Comparison of ENCODE assay signal across 8 cellular contexts in genomic region chr19:30719189-30719990, GRCh38.
DNase-seq lines count a peak whose midpoint lies in the region; ATAC-seq and TF ChIP-seq lines count a peak whose summit lies in the region.

No MANE protein-coding gene starts in this region.

- H3K27ac Mint-ChIP-seq in activated CD8-positive, alpha-beta memory T cell treated with anti-CD3 and anti-CD28 coated beads, Interleukin-2, amount 10 ng/mL, durations not matched to agents 7 days and 5 days: no peak overlapping the region
- no peak overlapping the region for H3K27ac Mint-ChIP-seq in endothelial cell (ENCODE audit: unreplicated experiment)

- H3K9me3 ChIP-seq in SJSA1 (replicated peaks) (no peaks in the 10 kb centered on the region), tibial artery (no peaks in the 10 kb centered on the region)

- TF ChIP-seq CTCF in endothelial cell (IDR thresholded peaks at IDR 0.05; ENCODE audit: unreplicated experiment) (no peak), tibial artery (IDR thresholded peaks at IDR 0.05) (no peak)

- no peaks in the 10 kb centered on the region for H3K36me3 Mint-ChIP-seq in activated CD8-positive, alpha-beta memory T cell treated with anti-CD3 and anti-CD28 coated beads, Interleukin-2, amount 10 ng/mL, durations not matched to agents 7 days and 5 days
- H3K36me3 Mint-ChIP-seq in endothelial cell (ENCODE audit: low read depth, unreplicated experiment): peaks cover 4% of the 10 kb centered on the region

- ATAC-seq in activated CD8-positive, alpha-beta memory T cell treated with anti-CD3 and anti-CD28 coated beads, Interleukin-2, amount 10 ng/mL, durations not matched to agents 7 days and 5 days: peak; percentile 88
- no peak for ATAC-seq in HG02870 (IDR thresholded peaks at IDR 0.05; ENCODE audit: unreplicated experiment)

- CTCF ChIA-PET in activated CD8-positive, alpha-beta memory T cell treated with anti-CD3 and anti-CD28 coated beads, Interleukin-2, amount 10 ng/mL, durations not matched to agents 7 days and 5 days (lab: Charles Lee): interaction anchor here (1.8 to 2.0 kb wide), 2 partner anchors 14 to 37 kb away, joined by 5 read pairs; no protein-coding TSS in a partner anchor

- H3K4me3 Mint-ChIP-seq in activated CD8-positive, alpha-beta memory T cell treated with anti-CD3 and anti-CD28 coated beads, Interleukin-2, amount 10 ng/mL, durations not matched to agents 7 days and 5 days: peak overlapping the region; percentile 74
- H3K4me3 Mint-ChIP-seq in endothelial cell (ENCODE audit: unreplicated experiment): peak overlapping the region; percentile 61

- H3K4me1 ChIP-seq in SJSA1 (replicated peaks) (peaks cover 14% of the 10 kb centered on the region), tibial artery (peaks cover 0 to 14% (median 7%) of the 10 kb centered on the region in 4 donors)

- no peaks in the 10 kb centered on the region for H3K27me3 ChIP-seq in SJSA1 (replicated peaks)
- H3K27me3 ChIP-seq in tibial artery: no peaks in the 10 kb centered on the region

- H3K36me3 ChIP-seq in SJSA1: no peaks in the 10 kb centered on the region
- H3K36me3 ChIP-seq in tibial artery: no peaks in the 10 kb centered on the region

- H3K9me3 Mint-ChIP-seq in activated CD8-positive, alpha-beta memory T cell treated with anti-CD3 and anti-CD28 coated beads, Interleukin-2, amount 10 ng/mL, durations not matched to agents 7 days and 5 days (ENCODE audit: low read depth): no peaks in the 10 kb centered on the region
- no peaks in the 10 kb centered on the region for H3K9me3 Mint-ChIP-seq in endothelial cell (ENCODE audit: unreplicated experiment)

- H3K27ac ChIP-seq in SJSA1: peak overlapping the region; percentile 35
- H3K27ac ChIP-seq in tibial artery: peak overlapping the region in 1 of 2 donors; percentile 24

- intact Hi-C loops in tibial artery (cut with DNase I; ENCODE audit: low total_unique reads): no loop called here

- H3K4me1 Mint-ChIP-seq in activated CD8-positive, alpha-beta memory T cell treated with anti-CD3 and anti-CD28 coated beads, Interleukin-2, amount 10 ng/mL, durations not matched to agents 7 days and 5 days: peaks cover 7% of the 10 kb centered on the region
- peaks cover 7% of the 10 kb centered on the region for H3K4me1 Mint-ChIP-seq in endothelial cell (ENCODE audit: unreplicated experiment)

- H3K27me3 Mint-ChIP-seq in activated CD8-positive, alpha-beta memory T cell treated with anti-CD3 and anti-CD28 coated beads, Interleukin-2, amount 10 ng/mL, durations not matched to agents 7 days and 5 days: peaks cover 10% of the 10 kb centered on the region
- no peaks in the 10 kb centered on the region for H3K27me3 Mint-ChIP-seq in endothelial cell (ENCODE audit: unreplicated experiment)

- peak; percentile 50 for DNase-seq in activated CD8-positive, alpha-beta memory T cell treated with anti-CD3 and anti-CD28 coated beads, Interleukin-2, amount 10 ng/mL, durations not matched to agents 7 days and 5 days
- DNase-seq in activated CD8-positive, alpha-beta memory T cell treated with anti-CD3 and anti-CD28 coated beads, Interleukin-2, amount 50 U/mL, for 48 hours: no peak
- DNase-seq in SJSA1 (ENCODE audit: low read depth in 1 of 2, low spot score in 2 of 2): peak; percentile 60 to 63
- peak; percentile 32 for DNase-seq in endothelial cell (ENCODE audit: low spot score)
- DNase-seq in mesenteric fat pad (ENCODE audit: low spot score): peak; percentile 89
- no peak for DNase-seq in tibial artery
- no peak for DNase-seq in SW 1271 (lab: John Stamatoyannopoulos, UW)

- H3K4me3 ChIP-seq in SJSA1 (peak overlapping the region; percentile 46), tibial artery (peak overlapping the region; percentile 48 to 56)

Comparison
In these comparisons a context has a peak if more than half of its experiments do, and no peak if none do; other contexts are left out.
1. DNase-seq: peak in activated CD8-positive, alpha-beta memory T cell treated with anti-CD3 and anti-CD28 coated beads, Interleukin-2, amount 10 ng/mL, durations not matched to agents 7 days and 5 days (single experiment), SJSA1 (2 of 2), endothelial cell (single experiment) and mesenteric fat pad (single experiment); none in activated CD8-positive, alpha-beta memory T cell treated with anti-CD3 and anti-CD28 coated beads, Interleukin-2, amount 50 U/mL, for 48 hours (single experiment), tibial artery (0 of 2) and SW 1271 (0 of 2).